ENCODE assay signal across 25 cellular contexts in genomic region chrX:66632986-66633385, GRCh38. TPM values are rescaled to one million over a fixed set of nuclear protein-coding genes. Genes with fewer than 3 reads are reported as not detected.
DNase-seq lines count a peak whose midpoint lies in the region; ATAC-seq, FAIRE-seq and TF ChIP-seq lines count a peak whose summit lies in the region.
"Had no signal": no experiment of that assay in that cellular context is flagged by ENCODE, and none has a peak within 500 bp of the region (broad histone marks: within the 10 kb centered on the region; RNA-seq: fewer than 3 reads in every experiment).

No MANE protein-coding gene starts in this region.

- peaks cover 58% of the 10 kb centered on the region for H3F3A ChIP-seq in GM23248 (ENCODE audit: insufficient read depth)

- H3K4me2 ChIP-seq in A549 (peak overlapping the region; percentile 91), GM23248 (ENCODE audit: unreplicated experiment) (peak overlapping the region; percentile 78)

- H3K27ac Mint-ChIP-seq in T-helper 2 cell treated with Interferon-gamma antibody and Interleukin-4, amounts not matched to agents 5 μg/mL and 100 μg/mL, for 36 hours = no peak overlapping the region
- H3K27ac Mint-ChIP-seq: activated naive CD4-positive, alpha-beta T cell treated with anti-CD3 and anti-CD28 coated beads, Interleukin-2, amount 10 ng/mL, durations not matched to agents 7 days and 5 days; naive thymus-derived CD4-positive, alpha-beta T cell; T-helper 17 cell had no signal

- peaks cover 10% of the 10 kb centered on the region for H3K4me1 Mint-ChIP-seq in T-helper 2 cell treated with Interferon-gamma antibody and Interleukin-4, amounts not matched to agents 5 μg/mL and 100 μg/mL, for 36 hours (ENCODE audit: low read depth)

- H3K9me3 ChIP-seq in A549 (no peaks in the 10 kb centered on the region), GM23248 (ENCODE audit: low read depth) (no peaks in the 10 kb centered on the region)
- H3K9me3 ChIP-seq: HAP-1, upper lobe of right lung had no signal

- peaks cover 62% of the 10 kb centered on the region for H3K79me2 ChIP-seq in GM23248 (ENCODE audit: insufficient read depth)

- peak in 1 of 2 experiments; percentile 48; a peak in 3 of 6 replicates for ATAC-seq in A549
- ATAC-seq: naive thymus-derived CD4-positive, alpha-beta T cell; T-helper 17 cell; upper lobe of right lung had no signal

- CTCF ChIA-PET in A549 (lab: Yijun Ruan, JAX) = no interaction called here

- in situ Hi-C loops in GM23248 (cut with MboI) = no loop called here
- in situ Hi-C loops in astrocyte of the spinal cord (cut with HindIII; ENCODE audit: low sequenced_read_pairs) = no loop called here

- H3K27me3 ChIP-seq in GM23248 (replicated peaks; ENCODE audit: insufficient read depth) = no peaks in the 10 kb centered on the region
- H3K27me3 ChIP-seq: upper lobe of right lung had no signal

- H3K4me3 ChIP-seq in A549 = no peak overlapping the region
- peak overlapping the region; percentile 82 for H3K4me3 ChIP-seq in GM23248
- H3K4me3 ChIP-seq in astrocyte of the spinal cord (ENCODE audit: low read depth, low read length) = no peak overlapping the region
- H3K4me3 ChIP-seq in fibroblast of pulmonary artery (replicated peaks; ENCODE audit: low read depth, low read length) = no peak overlapping the region
- H3K4me3 ChIP-seq: HAP-1, upper lobe of right lung had no signal

- H3K4me3 Mint-ChIP-seq in T-helper 2 cell treated with Interferon-gamma antibody and Interleukin-4, amounts not matched to agents 5 μg/mL and 100 μg/mL, for 36 hours = no peak overlapping the region
- H3K4me3 Mint-ChIP-seq: activated naive CD4-positive, alpha-beta T cell treated with anti-CD3 and anti-CD28 coated beads, Interleukin-2, amount 10 ng/mL, durations not matched to agents 7 days and 5 days; naive thymus-derived CD4-positive, alpha-beta T cell; T-helper 17 cell had no signal

- H3K27me3 Mint-ChIP-seq in T-helper 2 cell treated with Interferon-gamma antibody and Interleukin-4, amounts not matched to agents 5 μg/mL and 100 μg/mL, for 36 hours (ENCODE audit: low read depth) = no peaks in the 10 kb centered on the region
- H3K27me3 Mint-ChIP-seq: activated naive CD4-positive, alpha-beta T cell treated with anti-CD3 and anti-CD28 coated beads, Interleukin-2, amount 10 ng/mL, durations not matched to agents 7 days and 5 days; T-helper 17 cell had no signal

- peaks cover 6% of the 10 kb centered on the region for H3K36me3 Mint-ChIP-seq in T-helper 2 cell treated with Interferon-gamma antibody and Interleukin-4, amounts not matched to agents 5 μg/mL and 100 μg/mL, for 36 hours (ENCODE audit: low read depth)
- H3K36me3 Mint-ChIP-seq: activated naive CD4-positive, alpha-beta T cell treated with anti-CD3 and anti-CD28 coated beads, Interleukin-2, amount 10 ng/mL, durations not matched to agents 7 days and 5 days had no signal

- no peak for TF ChIP-seq POLR2A in A549 (IDR thresholded peaks at IDR 0.05; ENCODE audit: low read length)

- H3K4me1 ChIP-seq in A549 (peaks cover 61% of the 10 kb centered on the region), GM23248 (ENCODE audit: insufficient read depth) (peaks cover 42% of the 10 kb centered on the region)
- H3K4me1 ChIP-seq: HAP-1, upper lobe of right lung had no signal

- TF ChIP-seq CTCF in A549 (IDR thresholded peaks at IDR 0.05) = no peak
- TF ChIP-seq CTCF in astrocyte of the spinal cord (IDR thresholded peaks at IDR 0.05; ENCODE audit: low read depth, low read length) = no peak
- no peak for TF ChIP-seq CTCF in fibroblast of pulmonary artery (IDR thresholded peaks at IDR 0.05; ENCODE audit: low read length, missing control alignments)

- H4K20me1 ChIP-seq in GM23248 (ENCODE audit: insufficient read depth) = no peaks in the 10 kb centered on the region

- peaks cover 5% of the 10 kb centered on the region for H3K9me3 Mint-ChIP-seq in T-helper 2 cell treated with Interferon-gamma antibody and Interleukin-4, amounts not matched to agents 5 μg/mL and 100 μg/mL, for 36 hours

- H3K36me3 ChIP-seq in GM23248 (ENCODE audit: low read depth) = no peaks in the 10 kb centered on the region
- H3K36me3 ChIP-seq: HAP-1, upper lobe of right lung had no signal

- WGBS in A549 (ENCODE audit: missing lambda C conversion rate) = 20% methylated on average over 4 of the region's 4 CpGs
- WGBS in GM23248 (ENCODE audit: low coverage in 1 of 2, low lambda C conversion rate in 2 of 2, missing lambda C conversion rate in 2 of 2), 2 experiments = 1 to 4% methylated on average over 4 of the region's 4 CpGs

- TF ChIP-seq EP300 in A549 (IDR thresholded peaks at IDR 0.05) = no peak

- POLR2A ChIA-PET in A549 (lab: Yijun Ruan, JAX) = no interaction called here

- peak overlapping the region in 1 of 2 experiments; percentile 62; a peak in 3 of 6 replicates for H3K27ac ChIP-seq in A549
- H3K27ac ChIP-seq in GM23248 = peak overlapping the region; percentile 81
- H3K27ac ChIP-seq: upper lobe of right lung had no signal

- FAIRE-seq in A549 (lab: Jason Lieb, UNC) = no peak
- FAIRE-seq: D721Med, GM18507 had no signal

- no peak for DNase-seq in A549 (ENCODE audit: low read depth in 1 of 2, low spot score in 1 of 2)
- peak; percentile 47 for DNase-seq in GM23248
- peak; percentile 32 for DNase-seq in astrocyte of the spinal cord (ENCODE audit: low read depth, low spot score)
- peak; percentile 29 for DNase-seq in fibroblast of pulmonary artery (ENCODE audit: low read depth)
- no peak for DNase-seq in COLO829 (ENCODE audit: low spot score)
- no peak for DNase-seq in glomerular visceral epithelial cell (ENCODE audit: extremely low spot score)
- DNase-seq in SIG-M5 treated with dmso at 0.1 percent for 504 hours (lab: John Stamatoyannopoulos, UW; ENCODE audit: unreplicated experiment) = no peak
- no peak for DNase-seq in T-helper 2 cell treated with Interferon-gamma antibody and Interleukin-4, amounts not matched to agents 5 μg/mL and 100 μg/mL, for 36 hours (ENCODE audit: low spot score)
- DNase-seq: activated CD4-positive, alpha-beta T cell treated with anti-CD3 and anti-CD28 coated beads for 4 hours; activated naive CD4-positive, alpha-beta T cell treated with anti-CD3 and anti-CD28 coated beads, Interleukin-2, amount 10 ng/mL, durations not matched to agents 7 days and 5 days; C1 segment of cervical spinal cord; cerebellar nuclear complex; effector CD4-positive, alpha-beta T cell; left cardiac atrium; naive thymus-derived CD4-positive, alpha-beta T cell; NCI-H1092; NCI-H2107; NCI-H510A; occipital lobe; retina; T-helper 17 cell; upper lobe of right lung had no signal

- no peak overlapping the region for H2AFZ ChIP-seq in GM23248

- H3K9me2 ChIP-seq in GM23248 (ENCODE audit: insufficient read depth) = no peaks in the 10 kb centered on the region

- no peak for TF ChIP-seq RAD21 in A549 (conservative IDR thresholded peaks at IDR 0.05 in 1 of 2, IDR thresholded peaks at IDR 0.05 in 1 of 2)

- H3K9ac ChIP-seq in GM23248 = peak overlapping the region; percentile 62

TF ChIP-seq in A549, 52 proteins besides CTCF, POLR2A, EP300 and RAD21:
- TF ChIP-seq MAX (IDR thresholded peaks at IDR 0.05) (no peak), CHD2 (IDR thresholded peaks at IDR 0.05; ENCODE audit: low read length, partially characterized antibody) (no peak), KDM1A (IDR thresholded peaks at IDR 0.05; ENCODE audit: low read depth) (no peak), FOSB (CRISPR knock-in tag; IDR thresholded peaks at IDR 0.05) (no peak), JUNB (IDR thresholded peaks at IDR 0.05) (no peak), RFX5 (IDR thresholded peaks at IDR 0.05) (no peak), GATA3 (IDR thresholded peaks at IDR 0.05; ENCODE audit: borderline replicate concordance) (no peak), MAZ (IDR thresholded peaks at IDR 0.05; ENCODE audit: borderline replicate concordance, low read depth, low read length) (no peak), NFE2L2 (conservative IDR thresholded peaks at IDR 0.05; ENCODE audit: low read length) (no peak), BCL3 (IDR thresholded peaks at IDR 0.05) (no peak), NPAS2 (CRISPR knock-in tag; IDR thresholded peaks at IDR 0.05; ENCODE audit: borderline replicate concordance) (no peak), FOXS1 (CRISPR knock-in tag; IDR thresholded peaks at IDR 0.05) (no peak), MAFK (IDR thresholded peaks at IDR 0.05; ENCODE audit: partially characterized antibody) (no peak)
TF ChIP-seq in A549: peak in this region for 0.

RNA-seq across cellular contexts. Expression of gene EDA2R, which starts 5.9 kb away (rescaled TPM):
- polyA plus RNA-seq in A549 (2011; rRNA removed) (26.8 and 29.0 TPM in 2 replicates), A549 (2017; fragmentation: RNase III; extraction: RNeasy Plus Mini Kit Qiagen cat#74134 plus additional on column Dnase treatment) (13.0 to 13.7 TPM (median 13.7 TPM) in 3 replicates), GM23248 (2016; fragmentation: Nextera tagmentation; extraction: Ambion mirVana) (13.4 and 14.5 TPM in 2 replicates)
- 3.6 and 4.2 TPM in 2 replicates for polyA plus RNA-seq in A549 (2012; cell fraction: cytosol; rRNA removed)
- polyA plus RNA-seq in A549 (2012; cell fraction: nucleus; rRNA removed) = 5.1 and 7.2 TPM in 2 replicates
- 39.8 and 42.7 TPM in 2 replicates for polyA minus RNA-seq in A549 (2011; rRNA and poly(A)+ RNA removed)
- 14.3 and 17.6 TPM in 2 replicates for total RNA-seq in GM23248 (2014; rRNA removed; shearing (Covaris generic))

Comparison
In these comparisons a context has a peak if more than half of its experiments do, and no peak if none do; other contexts are left out.
1. DNase-seq: peak in GM23248 (single experiment), astrocyte of the spinal cord (single experiment) and fibroblast of pulmonary artery (single experiment); none in A549 (0 of 2), COLO829 (single experiment), glomerular visceral epithelial cell (single experiment), SIG-M5 treated with dmso at 0.1 percent for 504 hours (single experiment) and T-helper 2 cell treated with Interferon-gamma antibody and Interleukin-4, amounts not matched to agents 5 μg/mL and 100 μg/mL, for 36 hours (single experiment).